14 cellular contexts compared by ENCODE assay signal in the genomic region with DNA sequence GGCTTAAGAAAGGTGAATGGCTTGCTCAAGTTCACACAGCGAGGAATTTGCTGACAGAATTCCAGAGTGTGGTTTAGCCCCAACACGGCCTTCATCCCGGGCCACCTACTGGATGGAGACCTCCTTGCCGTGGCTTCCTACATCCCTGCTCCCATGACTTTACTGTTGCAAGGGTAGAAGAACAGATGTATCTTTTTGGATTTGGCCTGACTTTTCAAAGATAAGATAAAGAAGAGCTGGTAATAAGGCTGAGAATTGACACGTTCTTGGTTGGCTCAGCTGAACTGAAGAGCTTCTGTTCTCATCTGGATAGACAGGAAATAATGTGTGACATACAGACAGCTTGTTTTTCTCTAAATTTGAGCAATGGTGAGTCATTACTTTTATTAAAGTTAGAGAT.
DNase-seq lines count a peak whose midpoint lies in the region; ATAC-seq, FAIRE-seq and TF ChIP-seq lines count a peak whose summit lies in the region.
"Had no signal": no experiment of that assay in that cellular context is flagged by ENCODE, and none has a peak within 500 bp of the region (broad histone marks: within the 10 kb centered on the region; RNA-seq: fewer than 3 reads in every experiment).

No MANE protein-coding gene starts in this region.

- no peak for TF ChIP-seq RAD21 in IMR-90 (IDR thresholded peaks at IDR 0.05; ENCODE audit: low read length)

- no peak overlapping the region; the same call in 1 of the 2 replicates for H4K91ac ChIP-seq in IMR-90 (ENCODE audit: insufficient read depth, low read depth, low read length)

- peak overlapping the region; percentile 57; the same call in 1 of the 2 replicates for H4K5ac ChIP-seq in IMR-90 (ENCODE audit: low read depth, low read length)

- H3K4me2 ChIP-seq in IMR-90 (ENCODE audit: low read depth, low read length) (peak overlapping the region; percentile 17; the same call in 1 of the 2 replicates), hepatocyte (peak overlapping the region; percentile 20)

- peak; percentile 51 for ATAC-seq in IMR-90 (ENCODE audit: low read depth)

- DNase-seq in IMR-90 (peak; percentile 46), bronchial epithelial cell (ENCODE audit: low read depth) (peak; percentile 50), hepatocyte (ENCODE audit: low spot score) (peak; percentile 46), suprapubic skin (ENCODE audit: low spot score in 2 of 2) (no peak), GM13977 (ENCODE audit: low spot score) (no peak), NCI-H1417 (lab: John Stamatoyannopoulos, UW) (no peak), NCI-H2081 (lab: John Stamatoyannopoulos, UW) (no peak)
- DNase-seq: activated CD8-positive, alpha-beta memory T cell treated with anti-CD3 and anti-CD28 coated beads, Interleukin-2, amount 50 U/mL, for 4 hours; amniotic stem cell; effector memory CD4-positive, alpha-beta T cell; MV-4-11; SHP77; testis had no signal

- H3K36me3 ChIP-seq in IMR-90 (ENCODE audit: control insufficient read depth, insufficient read depth, low read length) (no peaks in the 10 kb centered on the region), bronchial epithelial cell (ENCODE audit: control insufficient read depth, insufficient read depth, low read length) (no peaks in the 10 kb centered on the region), hepatocyte (replicated peaks; ENCODE audit: insufficient read depth, low read depth) (no peaks in the 10 kb centered on the region), suprapubic skin (no peaks in the 10 kb centered on the region)

- H3K9me2 ChIP-seq in hepatocyte (replicated peaks; ENCODE audit: insufficient read depth), result no peaks in the 10 kb centered on the region

- intact Hi-C loops in IMR-90 (cut with micrococcal nuclease), result no loop called here

- no peaks in the 10 kb centered on the region for H3K79me1 ChIP-seq in IMR-90 (ENCODE audit: low read depth in 1 of 2, low read length in 2 of 2)

- H4K20me1 ChIP-seq in IMR-90 (ENCODE audit: insufficient read depth, low read length) (no peaks in the 10 kb centered on the region), hepatocyte (ENCODE audit: insufficient read depth, poor library complexity, severe bottlenecking) (no peaks in the 10 kb centered on the region)

- H3K4ac ChIP-seq in IMR-90 (ENCODE audit: low read depth, low read length), result peak overlapping the region; percentile 55

- no peak overlapping the region for H3K56ac ChIP-seq in IMR-90 (ENCODE audit: extremely low read depth, insufficient read depth, low read length)

- dilution Hi-C loops in IMR-90 (cut with HindIII; ENCODE audit: low sequenced_read_pairs, unreplicated experiment), result no loop called here

- peak overlapping the region; percentile 5 for H2BK5ac ChIP-seq in IMR-90 (ENCODE audit: low read depth, low read length, poor library complexity, severe bottlenecking)

- POLR2A ChIA-PET in IMR-90 (lab: Charles Lee; ENCODE audit: unreplicated experiment), result no interaction called here

- FAIRE-seq in bronchial epithelial cell (lab: Jason Lieb, UNC), result no peak

- H2AK9ac ChIP-seq in IMR-90 (replicated peaks; ENCODE audit: low read depth, low read length, poor library complexity), result no peak overlapping the region

- peak overlapping the region; percentile 23; the same call in 2 of the 3 replicates for H2BK15ac ChIP-seq in IMR-90 (ENCODE audit: low read depth, low read length)

- H3K9me3 ChIP-seq in IMR-90 (ENCODE audit: control insufficient read depth, insufficient read depth, low read length), result no peaks in the 10 kb centered on the region
- H3K9me3 ChIP-seq in hepatocyte (ENCODE audit: low read depth), result no peaks in the 10 kb centered on the region
- no peaks in the 10 kb centered on the region for H3K9me3 ChIP-seq in suprapubic skin
- H3K9me3 ChIP-seq: testis had no signal

- H4K8ac ChIP-seq in IMR-90 (ENCODE audit: low read depth in 2 of 2, low read length in 2 of 2), result peak overlapping the region; percentile 9 to 13

- peak overlapping the region; percentile 29; the same call in 1 of the 2 replicates for H3K23ac ChIP-seq in IMR-90 (ENCODE audit: low read depth, low read length)

- H3K4me3 ChIP-seq in IMR-90 (ENCODE audit: insufficient read depth, low read depth, low read length) (no peak overlapping the region), bronchial epithelial cell (ENCODE audit: low read depth, low read length) (no peak overlapping the region), hepatocyte (no peak overlapping the region), suprapubic skin (no peak overlapping the region)
- H3K4me3 ChIP-seq: testis had no signal

- 20% methylated on average over 1 of the region's 5 CpGs; no CpG with 5 or more reads in 1 of the 2 experiments for WGBS in IMR-90 (ENCODE audit: extremely low coverage in 2 of 2, insufficient read length in 1 of 2), 2 experiments
- 35% methylated on average over 5 of the region's 5 CpGs for WGBS in hepatocyte (ENCODE audit: low lambda C conversion rate, missing lambda C conversion rate)
- whole genome bisulfite sequencing in suprapubic skin, result 61% methylated on average over 5 of the region's 5 CpGs

- peaks cover 11% of the 10 kb centered on the region for H3K4me1 ChIP-seq in IMR-90 (ENCODE audit: control insufficient read depth, insufficient read depth, low read length)
- peaks cover 49% of the 10 kb centered on the region for H3K4me1 ChIP-seq in hepatocyte (ENCODE audit: insufficient read depth)
- H3K4me1 ChIP-seq in suprapubic skin, result peaks cover 36% of the 10 kb centered on the region
- H3K4me1 ChIP-seq: testis had no signal

- no peak for TF ChIP-seq POLR2A in IMR-90 (IDR thresholded peaks at IDR 0.05; ENCODE audit: low read depth, low read length)
- no peak for TF ChIP-seq POLR2A in suprapubic skin (IDR thresholded peaks at IDR 0.05)

- TF ChIP-seq EP300 in suprapubic skin (IDR thresholded peaks at IDR 0.05), result no peak

- H3K27me3 ChIP-seq in IMR-90 (ENCODE audit: control insufficient read depth, insufficient read depth, low read length), result no peaks in the 10 kb centered on the region
- H3K27me3 ChIP-seq in bronchial epithelial cell (ENCODE audit: control insufficient read depth, insufficient read depth, low read length), result no peaks in the 10 kb centered on the region
- H3K27me3 ChIP-seq in hepatocyte, result no peaks in the 10 kb centered on the region
- no peaks in the 10 kb centered on the region for H3K27me3 ChIP-seq in suprapubic skin
- H3K27me3 ChIP-seq: testis had no signal

- no TSS peak for BruUV-seq in IMR-90 (replicated peaks; lab: Mats Ljungman, UMichigan)

- peak overlapping the region; percentile 29 for H3K14ac ChIP-seq in IMR-90 (replicated peaks; ENCODE audit: low read depth, low read length)

- in situ Hi-C loops in IMR-90 (cut with MboI; ENCODE audit: low sequenced_read_pairs), result no loop called here
- in situ Hi-C loops in GM13977 (cut with MboI; ENCODE audit: low pct_unique_long_range_greater_than_20kb, low sequenced_read_pairs, unreplicated experiment), result no loop called here

- H2AK5ac ChIP-seq in IMR-90 (ENCODE audit: low read depth, low read length), result no peak overlapping the region

- CTCF ChIA-PET in IMR-90 (lab: Yijun Ruan, JAX), result interaction anchor here (0.9 kb wide), 1 partner anchor 24 kb away, joined by 3 read pairs; no protein-coding TSS in a partner anchor

- H3K18ac ChIP-seq in IMR-90 (ENCODE audit: low read depth, low read length), result peak overlapping the region; percentile 42; the same call in 1 of the 2 replicates

- 0 out of 2 replicates have a peak, but pooled peaks have one; percentile 7 for TF ChIP-seq CTCF in IMR-90 (conservative IDR thresholded peaks at IDR 0.05; ENCODE audit: low read depth, low read length)
- no peak for TF ChIP-seq CTCF in bronchial epithelial cell (IDR thresholded peaks at IDR 0.05; ENCODE audit: insufficient read depth, low read length, severe bottlenecking)
- peak; percentile 13 for TF ChIP-seq CTCF in hepatocyte (IDR thresholded peaks at IDR 0.05; ENCODE audit: poor library complexity)
- TF ChIP-seq CTCF in suprapubic skin (IDR thresholded peaks at IDR 0.05), result no peak
- TF ChIP-seq CTCF in GM13977 (IDR thresholded peaks at IDR 0.05; ENCODE audit: extremely low read depth, insufficient read depth, missing control alignments), result no peak

- H3K9ac ChIP-seq in IMR-90 (ENCODE audit: low read depth, low read length), result no peak overlapping the region

- no peaks in the 10 kb centered on the region for H3K79me2 ChIP-seq in hepatocyte

- H2BK120ac ChIP-seq in IMR-90 (ENCODE audit: low read depth, low read length), result peak overlapping the region; percentile 36; the same call in 1 of the 2 replicates

- H2AFZ ChIP-seq in IMR-90 (replicated peaks; ENCODE audit: low read length, poor library complexity), result peak overlapping the region; percentile 25
- no peak overlapping the region for H2AFZ ChIP-seq in hepatocyte

- H3K27ac ChIP-seq in IMR-90 (ENCODE audit: insufficient read depth, low read length) (no peak overlapping the region), hepatocyte (peak overlapping the region; percentile 91), suprapubic skin (peak overlapping the region; percentile 70)
- H3K27ac ChIP-seq: HL-60, testis had no signal

- peak overlapping the region; percentile 54; the same call in 1 of the 2 replicates for H2BK20ac ChIP-seq in IMR-90 (ENCODE audit: low read depth, low read length)

- peaks cover 8% of the 10 kb centered on the region for H3K9me1 ChIP-seq in IMR-90 (ENCODE audit: insufficient read depth, low read length)

TF ChIP-seq in IMR-90, 13 proteins besides CTCF, POLR2A, EP300 and RAD21:
- TF ChIP-seq BHLHE40 (IDR thresholded peaks at IDR 0.05; ENCODE audit: low read depth, low read length), result 0 out of 2 replicates have a peak, but pooled peaks have one; percentile 16
- TF ChIP-seq CHD1 (IDR thresholded peaks at IDR 0.05; ENCODE audit: low read depth, low read length), result no peak
- no peak for TF ChIP-seq MAFK (IDR thresholded peaks at IDR 0.05; ENCODE audit: low read depth, low read length)

Comparison
In these comparisons a context has a peak if more than half of its experiments do, and no peak if none do; other contexts are left out.
1. DNase-seq: peak in IMR-90 (single experiment), bronchial epithelial cell (single experiment) and hepatocyte (single experiment); none in suprapubic skin (0 of 2), GM13977 (single experiment), NCI-H1417 (0 of 3) and NCI-H2081 (0 of 2).
2. CTCF ChIP-seq: peak in IMR-90 (single experiment) and hepatocyte (single experiment); none in bronchial epithelial cell (single experiment), suprapubic skin (0 of 2) and GM13977 (single experiment).